Comparison of ENCODE assay signal across 1 cellular context in the genomic region with DNA sequence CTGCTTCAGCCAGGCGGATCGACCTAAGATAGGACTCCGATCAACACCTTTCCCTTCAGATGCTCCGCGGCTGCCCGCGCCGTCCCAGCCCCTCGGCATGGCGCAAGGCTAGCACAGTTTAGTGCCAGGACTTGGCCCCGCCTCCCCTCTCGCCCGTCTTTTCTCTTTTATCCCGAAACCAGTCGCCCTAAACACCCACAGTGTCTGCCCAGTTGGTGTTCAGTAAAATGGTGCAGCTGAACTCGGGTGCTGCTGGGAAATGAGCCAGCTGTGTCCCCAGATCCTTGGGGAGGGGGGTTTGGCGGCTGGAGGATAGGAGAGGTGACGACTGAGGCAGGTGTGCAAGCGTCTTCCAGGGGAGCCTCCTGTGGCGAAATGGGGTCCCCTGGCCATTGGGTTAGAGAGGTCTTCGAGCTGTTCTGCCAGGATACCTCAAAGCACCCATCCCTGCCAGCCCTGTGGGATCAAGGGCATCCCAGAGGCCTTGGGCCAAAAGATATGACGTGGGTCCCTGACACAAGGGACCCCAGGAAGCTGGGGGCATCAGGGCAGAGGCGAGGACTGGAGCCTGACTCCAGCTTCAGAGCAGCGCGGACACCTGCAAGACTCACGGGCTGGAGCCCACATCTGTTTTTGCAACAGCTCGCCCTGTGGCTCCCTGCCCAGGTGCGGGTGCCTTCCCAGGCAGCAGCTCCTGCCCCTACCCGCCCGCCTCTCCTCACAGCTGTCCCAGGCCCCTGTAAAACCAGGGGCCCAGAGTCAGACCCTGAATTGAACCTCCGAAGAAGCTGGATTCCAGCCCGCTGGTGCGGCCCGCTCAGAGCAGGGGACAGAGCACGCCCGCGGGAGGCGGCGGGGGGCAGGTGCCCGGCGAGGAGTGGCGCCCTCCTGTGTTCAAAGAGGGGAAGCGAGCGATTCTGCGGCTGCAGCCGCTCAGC.
TF ChIP-seq lines count a peak whose summit lies in the region.

No MANE protein-coding gene starts in this region.

TF ChIP-seq in WTC11, 78 proteins besides CTCF, POLR2A, EP300 and RAD21 (continued from another document):
- TF ChIP-seq SP1 (CRISPR knock-in tag; conservative IDR thresholded peaks at IDR 0.05) (peak; percentile 55; the same call in 1 of the 2 replicates), GRHL2 (CRISPR knock-in tag; IDR thresholded peaks at IDR 0.05; ENCODE audit: insufficient replicate concordance, severe bottlenecking) (no peak), E2F5 (CRISPR knock-in tag; IDR thresholded peaks at IDR 0.05) (0 out of 2 replicates have a peak, but pooled peaks have one; percentile 42), SMAD4 (CRISPR knock-in tag; IDR thresholded peaks at IDR 0.05) (no peak), MAX (CRISPR knock-in tag; IDR thresholded peaks at IDR 0.05) (peak; percentile 25; the same call in 1 of the 2 replicates), ZNF263 (CRISPR knock-in tag; IDR thresholded peaks at IDR 0.05; ENCODE audit: low read depth) (no peak), ZNF121 (CRISPR knock-in tag; IDR thresholded peaks at IDR 0.05) (no peak)
- TF ChIP-seq, protein P1, sequence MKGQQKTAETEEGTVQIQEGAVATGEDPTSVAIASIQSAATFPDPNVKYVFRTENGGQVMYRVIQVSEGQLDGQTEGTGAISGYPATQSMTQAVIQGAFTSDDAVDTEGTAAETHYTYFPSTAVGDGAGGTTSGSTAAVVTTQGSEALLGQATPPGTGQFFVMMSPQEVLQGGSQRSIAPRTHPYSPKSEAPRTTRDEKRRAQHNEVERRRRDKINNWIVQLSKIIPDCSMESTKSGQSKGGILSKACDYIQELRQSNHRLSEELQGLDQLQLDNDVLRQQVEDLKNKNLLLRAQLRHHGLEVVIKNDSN (CRISPR knock-in tag; IDR thresholded peaks at IDR 0.05), result no peak
- TF ChIP-seq, protein P2, sequence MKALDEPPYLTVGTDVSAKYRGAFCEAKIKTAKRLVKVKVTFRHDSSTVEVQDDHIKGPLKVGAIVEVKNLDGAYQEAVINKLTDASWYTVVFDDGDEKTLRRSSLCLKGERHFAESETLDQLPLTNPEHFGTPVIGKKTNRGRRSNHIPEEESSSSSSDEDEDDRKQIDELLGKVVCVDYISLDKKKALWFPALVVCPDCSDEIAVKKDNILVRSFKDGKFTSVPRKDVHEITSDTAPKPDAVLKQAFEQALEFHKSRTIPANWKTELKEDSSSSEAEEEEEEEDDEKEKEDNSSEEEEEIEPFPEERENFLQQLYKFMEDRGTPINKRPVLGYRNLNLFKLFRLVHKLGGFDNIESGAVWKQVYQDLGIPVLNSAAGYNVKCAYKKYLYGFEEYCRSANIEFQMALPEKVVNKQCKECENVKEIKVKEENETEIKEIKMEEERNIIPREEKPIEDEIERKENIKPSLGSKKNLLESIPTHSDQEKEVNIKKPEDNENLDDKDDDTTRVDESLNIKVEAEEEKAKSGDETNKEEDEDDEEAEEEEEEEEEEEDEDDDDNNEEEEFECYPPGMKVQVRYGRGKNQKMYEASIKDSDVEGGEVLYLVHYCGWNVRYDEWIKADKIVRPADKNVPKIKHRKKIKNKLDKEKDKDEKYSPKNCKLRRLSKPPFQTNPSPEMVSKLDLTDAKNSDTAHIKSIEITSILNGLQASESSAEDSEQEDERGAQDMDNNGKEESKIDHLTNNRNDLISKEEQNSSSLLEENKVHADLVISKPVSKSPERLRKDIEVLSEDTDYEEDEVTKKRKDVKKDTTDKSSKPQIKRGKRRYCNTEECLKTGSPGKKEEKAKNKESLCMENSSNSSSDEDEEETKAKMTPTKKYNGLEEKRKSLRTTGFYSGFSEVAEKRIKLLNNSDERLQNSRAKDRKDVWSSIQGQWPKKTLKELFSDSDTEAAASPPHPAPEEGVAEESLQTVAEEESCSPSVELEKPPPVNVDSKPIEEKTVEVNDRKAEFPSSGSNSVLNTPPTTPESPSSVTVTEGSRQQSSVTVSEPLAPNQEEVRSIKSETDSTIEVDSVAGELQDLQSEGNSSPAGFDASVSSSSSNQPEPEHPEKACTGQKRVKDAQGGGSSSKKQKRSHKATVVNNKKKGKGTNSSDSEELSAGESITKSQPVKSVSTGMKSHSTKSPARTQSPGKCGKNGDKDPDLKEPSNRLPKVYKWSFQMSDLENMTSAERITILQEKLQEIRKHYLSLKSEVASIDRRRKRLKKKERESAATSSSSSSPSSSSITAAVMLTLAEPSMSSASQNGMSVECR (CRISPR knock-in tag; IDR thresholded peaks at IDR 0.05; ENCODE audit: borderline replicate concordance), result 0 out of 2 replicates have a peak, but pooled peaks have one; percentile 39
- TF ChIP-seq, protein P3, sequence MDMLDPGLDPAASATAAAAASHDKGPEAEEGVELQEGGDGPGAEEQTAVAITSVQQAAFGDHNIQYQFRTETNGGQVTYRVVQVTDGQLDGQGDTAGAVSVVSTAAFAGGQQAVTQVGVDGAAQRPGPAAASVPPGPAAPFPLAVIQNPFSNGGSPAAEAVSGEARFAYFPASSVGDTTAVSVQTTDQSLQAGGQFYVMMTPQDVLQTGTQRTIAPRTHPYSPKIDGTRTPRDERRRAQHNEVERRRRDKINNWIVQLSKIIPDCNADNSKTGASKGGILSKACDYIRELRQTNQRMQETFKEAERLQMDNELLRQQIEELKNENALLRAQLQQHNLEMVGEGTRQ (CRISPR knock-in tag; IDR thresholded peaks at IDR 0.05), result no peak
